ENCODE assay signal across 7 cellular contexts in the genomic region with DNA sequence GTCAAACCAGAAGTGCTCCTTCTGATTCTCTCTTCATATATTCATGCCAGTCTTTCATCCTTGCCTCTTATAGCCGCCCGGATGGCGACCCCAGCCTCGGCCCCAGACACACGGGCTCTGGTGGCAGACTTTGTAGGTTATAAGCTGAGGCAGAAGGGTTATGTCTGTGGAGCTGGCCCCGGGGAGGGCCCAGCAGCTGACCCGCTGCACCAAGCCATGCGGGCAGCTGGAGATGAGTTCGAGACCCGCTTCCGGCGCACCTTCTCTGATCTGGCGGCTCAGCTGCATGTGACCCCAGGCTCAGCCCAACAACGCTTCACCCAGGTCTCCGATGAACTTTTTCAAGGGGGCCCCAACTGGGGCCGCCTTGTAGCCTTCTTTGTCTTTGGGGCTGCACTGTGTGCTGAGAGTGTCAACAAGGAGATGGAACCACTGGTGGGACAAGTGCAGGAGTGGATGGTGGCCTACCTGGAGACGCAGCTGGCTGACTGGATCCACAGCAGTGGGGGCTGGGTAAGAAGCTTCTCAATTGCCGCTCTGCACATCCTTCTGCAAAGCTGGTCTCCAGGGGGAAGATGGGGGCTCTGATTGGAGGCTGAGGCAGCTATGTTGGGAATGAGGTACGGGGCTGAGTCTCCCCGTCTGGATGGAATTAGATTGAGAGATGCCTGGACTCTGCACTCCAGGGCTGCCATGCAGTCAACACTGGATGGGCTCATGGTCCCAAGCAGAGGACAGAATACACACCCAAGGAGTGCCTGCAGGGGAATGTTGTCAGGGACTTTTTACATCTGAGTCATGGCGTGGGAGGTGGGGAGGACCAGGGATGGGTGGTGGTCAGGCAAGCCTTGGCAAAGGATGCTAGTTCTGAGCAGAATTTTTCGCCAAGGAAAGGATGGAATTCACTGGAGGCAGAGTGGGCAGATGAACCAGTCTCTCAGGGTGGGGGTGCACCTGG. TPM values are rescaled to one million over a fixed set of nuclear protein-coding genes. Genes with fewer than 3 reads are reported as not detected.
A peak's percentile ranks its signal among the peaks of the same experiment; 100 is the strongest.
DNase-seq lines count a peak whose midpoint lies in the region; TF ChIP-seq lines count a peak whose summit lies in the region.
"Had no signal": no experiment of that assay in that cellular context is flagged by ENCODE, and none has a peak within 500 bp of the region (broad histone marks: within the 10 kb centered on the region; RNA-seq: fewer than 3 reads in every experiment).

No MANE protein-coding gene starts in this region.

- TF ChIP-seq RAD21 in liver (IDR thresholded peaks at IDR 0.05) = no peak

- H3K9ac ChIP-seq in liver (ENCODE audit: low read depth in 1 of 2, low read length in 2 of 2) = peak overlapping the region; percentile 93 to 95

- DNase-seq in AG04449 (ENCODE audit: low read depth, low spot score) (no peak), NCI-H2227 (lab: John Stamatoyannopoulos, UW; ENCODE audit: unreplicated experiment) (no peak), NCI-H187 treated with DMSO at 0.1 percent for 48 hours (lab: John Stamatoyannopoulos, UW) (no peak), NCI-H2029 (lab: John Stamatoyannopoulos, UW) (no peak)
- DNase-seq: activated T-cell treated with anti-CD3 and anti-CD28 coated beads, Interleukin-2, amount 50 U/mL, for 4 hours had no signal

- 94% methylated on average over 22 of the region's 22 CpGs for WGBS in liver

- CTCF ChIA-PET in AG04449 (lab: Yijun Ruan, JAX) = interaction anchor here (0.7 to 20.5 kb wide), 5 partner anchors 10 to 19 kb away, joined by 3 to 300 read pairs (median 4); a partner anchor contains a TSS

- no peak for TF ChIP-seq CTCF in AG04449 (IDR thresholded peaks at IDR 0.05; ENCODE audit: insufficient read depth, low read length, missing control alignments)
- TF ChIP-seq CTCF in VCaP (conservative IDR thresholded peaks at IDR 0.05) = no peak
- TF ChIP-seq CTCF in liver (IDR thresholded peaks at IDR 0.05; ENCODE audit: low read depth, low read length, missing input control) = no peak

- H3K27ac ChIP-seq in VCaP (peak overlapping the region; percentile 87; the same call in 1 of the 2 replicates), liver (ENCODE audit: low read depth in 1 of 2, low read length in 2 of 2) (peak overlapping the region in 1 of 2 donors; percentile 93)

- H3K27me3 ChIP-seq in liver (ENCODE audit: control insufficient read depth in 4 of 4, insufficient read depth in 4 of 4, low read length in 3 of 4) = no peaks in the 10 kb centered on the region

- H3K4me3 ChIP-seq in AG04449 (ENCODE audit: low read depth, low read length) (peak overlapping the region; percentile 91), liver (ENCODE audit: low read depth in 1 of 3, low read length in 3 of 3) (peak overlapping the region in 2 of 3 donors; percentile 75 to 93)

- peaks cover 0 to 14% (median 6%) of the 10 kb centered on the region in 4 donors for H3K36me3 ChIP-seq in liver (ENCODE audit: control insufficient read depth in 4 of 4, insufficient read depth in 3 of 4, low read depth in 1 of 4, low read length in 3 of 4)

- H3K9me3 ChIP-seq in liver (ENCODE audit: control insufficient read depth in 4 of 4, low read length in 3 of 4) = no peaks in the 10 kb centered on the region

- peaks cover 15 to 37% (median 24%) of the 10 kb centered on the region in 4 donors for H3K4me1 ChIP-seq in liver (ENCODE audit: control insufficient read depth in 4 of 4, insufficient read depth in 4 of 4, low read length in 3 of 4)

- POLR2A ChIA-PET in AG04449 (lab: Yijun Ruan, JAX) = interaction anchor here (0.6 to 3.9 kb wide), 4 partner anchors 8 to 1907 kb away, joined by 3 to 30 read pairs (median 4); a partner anchor contains a TSS

TF ChIP-seq in liver, 16 proteins besides CTCF, POLR2A, EP300 and RAD21:
- TF ChIP-seq RXRA (IDR thresholded peaks at IDR 0.05) = no peak
- no peak for TF ChIP-seq FOXA1 (IDR thresholded peaks at IDR 0.05)
- TF ChIP-seq SP1 (IDR thresholded peaks at IDR 0.05) = no peak
- TF ChIP-seq JUND (IDR thresholded peaks at IDR 0.05) = no peak
- TF ChIP-seq, protein P1, sequence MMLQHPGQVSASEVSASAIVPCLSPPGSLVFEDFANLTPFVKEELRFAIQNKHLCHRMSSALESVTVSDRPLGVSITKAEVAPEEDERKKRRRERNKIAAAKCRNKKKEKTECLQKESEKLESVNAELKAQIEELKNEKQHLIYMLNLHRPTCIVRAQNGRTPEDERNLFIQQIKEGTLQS (IDR thresholded peaks at IDR 0.05) = no peak
- TF ChIP-seq, protein P2, sequence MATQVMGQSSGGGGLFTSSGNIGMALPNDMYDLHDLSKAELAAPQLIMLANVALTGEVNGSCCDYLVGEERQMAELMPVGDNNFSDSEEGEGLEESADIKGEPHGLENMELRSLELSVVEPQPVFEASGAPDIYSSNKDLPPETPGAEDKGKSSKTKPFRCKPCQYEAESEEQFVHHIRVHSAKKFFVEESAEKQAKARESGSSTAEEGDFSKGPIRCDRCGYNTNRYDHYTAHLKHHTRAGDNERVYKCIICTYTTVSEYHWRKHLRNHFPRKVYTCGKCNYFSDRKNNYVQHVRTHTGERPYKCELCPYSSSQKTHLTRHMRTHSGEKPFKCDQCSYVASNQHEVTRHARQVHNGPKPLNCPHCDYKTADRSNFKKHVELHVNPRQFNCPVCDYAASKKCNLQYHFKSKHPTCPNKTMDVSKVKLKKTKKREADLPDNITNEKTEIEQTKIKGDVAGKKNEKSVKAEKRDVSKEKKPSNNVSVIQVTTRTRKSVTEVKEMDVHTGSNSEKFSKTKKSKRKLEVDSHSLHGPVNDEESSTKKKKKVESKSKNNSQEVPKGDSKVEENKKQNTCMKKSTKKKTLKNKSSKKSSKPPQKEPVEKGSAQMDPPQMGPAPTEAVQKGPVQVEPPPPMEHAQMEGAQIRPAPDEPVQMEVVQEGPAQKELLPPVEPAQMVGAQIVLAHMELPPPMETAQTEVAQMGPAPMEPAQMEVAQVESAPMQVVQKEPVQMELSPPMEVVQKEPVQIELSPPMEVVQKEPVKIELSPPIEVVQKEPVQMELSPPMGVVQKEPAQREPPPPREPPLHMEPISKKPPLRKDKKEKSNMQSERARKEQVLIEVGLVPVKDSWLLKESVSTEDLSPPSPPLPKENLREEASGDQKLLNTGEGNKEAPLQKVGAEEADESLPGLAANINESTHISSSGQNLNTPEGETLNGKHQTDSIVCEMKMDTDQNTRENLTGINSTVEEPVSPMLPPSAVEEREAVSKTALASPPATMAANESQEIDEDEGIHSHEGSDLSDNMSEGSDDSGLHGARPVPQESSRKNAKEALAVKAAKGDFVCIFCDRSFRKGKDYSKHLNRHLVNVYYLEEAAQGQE (IDR thresholded peaks at IDR 0.05) = no peak

RNA-seq across cellular contexts. Expression of a gene that starts 1.3 kb away (rescaled TPM):
- 10 to 100 TPM; 10.9 to 28.0 TPM for total RNA-seq in liver
- 10 to 100 TPM in 1 of 2 donors, 1 to 10 TPM in 1; 4.7 to 14.5 TPM for polyA plus RNA-seq in liver

RNA-seq across cellular contexts. Expression of a gene that starts 5.3 kb away (rescaled TPM):
- 1 to 10 TPM; 2.5 to 4.7 TPM for total RNA-seq in liver
- polyA plus RNA-seq in liver = 1 to 10 TPM; 3.0 to 4.1 TPM

RNA-seq across cellular contexts. Expression of a gene that starts 13.3 kb away (rescaled TPM):
- 10 to 100 TPM; 54.0 to 59.6 TPM for total RNA-seq in liver
- polyA plus RNA-seq in liver = 10 to 100 TPM; 40.9 to 41.9 TPM

RNA-seq across cellular contexts. Expression of a gene that starts 22.0 kb away (rescaled TPM):
- 1 to 10 TPM; 3.4 to 3.5 TPM for total RNA-seq in liver
- polyA plus RNA-seq in liver = 1 to 10 TPM; 2.8 to 3.3 TPM

RNA-seq across cellular contexts. Expression of a gene that starts 44.7 kb away (rescaled TPM):
- total RNA-seq in liver = 10 to 100 TPM in 1 of 2 donors, 1 to 10 TPM in 1; 2.4 to 14.6 TPM
- 1 to 10 TPM; 1.1 to 2.7 TPM for polyA plus RNA-seq in liver
